ENCODE assay signal across 18 cellular contexts in the genomic region with DNA sequence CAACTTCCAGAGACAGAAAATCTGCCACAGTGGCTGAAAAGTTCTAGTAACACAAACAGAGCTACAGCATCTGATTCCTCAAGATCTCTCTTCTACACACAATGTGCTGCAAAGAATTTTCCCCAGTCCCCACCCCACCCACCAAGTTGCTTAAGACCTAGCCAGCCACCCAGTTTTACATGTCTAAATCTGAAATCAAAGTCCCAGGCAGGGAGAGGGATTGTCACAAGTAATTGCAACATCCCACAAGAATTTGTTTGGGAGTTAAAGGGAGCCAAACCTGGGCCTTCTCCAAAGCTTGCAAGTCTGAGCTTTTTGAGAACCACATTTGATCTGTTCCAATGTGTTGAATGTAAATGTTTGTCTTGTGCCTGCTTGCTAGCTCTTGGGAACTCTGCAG. TPM values are rescaled to one million over a fixed set of nuclear protein-coding genes. Genes with fewer than 3 reads are reported as not detected.
DNase-seq lines count a peak whose midpoint lies in the region; ATAC-seq and TF ChIP-seq lines count a peak whose summit lies in the region.
"Had no signal": no experiment of that assay in that cellular context is flagged by ENCODE, and none has a peak within 500 bp of the region (broad histone marks: within the 10 kb centered on the region; RNA-seq: fewer than 3 reads in every experiment).

No MANE protein-coding gene starts in this region.

- no peak for TF ChIP-seq CTCF in AG04449 (IDR thresholded peaks at IDR 0.05; ENCODE audit: insufficient read depth, low read length, missing control alignments)
- TF ChIP-seq CTCF in esophagus muscularis mucosa (IDR thresholded peaks at IDR 0.05), result no peak
- TF ChIP-seq CTCF in lung (IDR thresholded peaks at IDR 0.05; ENCODE audit: control extremely low read depth, extremely low read depth), result no peak

- H3K4me1 ChIP-seq in esophagus muscularis mucosa (peaks cover 20 to 54% (median 41%) of the 10 kb centered on the region in 4 donors), lung (ENCODE audit: control insufficient read depth in 2 of 2, insufficient read depth in 2 of 2, low read length in 2 of 2) (peaks cover 3 to 20% of the 10 kb centered on the region in 2 donors)

- H3K36me3 ChIP-seq in esophagus muscularis mucosa, result no peaks in the 10 kb centered on the region
- H3K36me3 ChIP-seq in lung (ENCODE audit: control insufficient read depth in 2 of 2, insufficient read depth in 2 of 2, low read length in 2 of 2), result no peaks in the 10 kb centered on the region
- H3K36me3 ChIP-seq: spleen had no signal

- H3K9me3 ChIP-seq in esophagus muscularis mucosa, result no peaks in the 10 kb centered on the region
- no peaks in the 10 kb centered on the region for H3K9me3 ChIP-seq in lung (ENCODE audit: control insufficient read depth in 2 of 2, insufficient read depth in 1 of 2, low read length in 1 of 2)
- H3K9me3 ChIP-seq: spleen had no signal

- peak; percentile 58 for DNase-seq in AG04449 (ENCODE audit: low read depth, low spot score)
- peak; percentile 23 for DNase-seq in EL
- peak; percentile 87 for DNase-seq in esophagus muscularis mucosa (ENCODE audit: extremely low spot score)
- DNase-seq in lung (ENCODE audit: low spot score), result peak; percentile 54
- DNase-seq in pons (ENCODE audit: low spot score), result no peak
- no peak for DNase-seq in inferior parietal cortex (ENCODE audit: extremely low spot score)
- DNase-seq: activated CD4-positive, alpha-beta T cell treated with anti-CD3 and anti-CD28 coated beads, Interleukin-2, amount 10 ng/mL, durations not matched to agents 7 days and 5 days; AML-193; effector memory CD8-positive, alpha-beta T cell; HCEC 1CT; naive thymus-derived CD8-positive, alpha-beta T cell; NCI-H1048; NCI-H2081 treated with DMSO at 0.1 percent for 48 hours; NCI-H510A treated with DMSO at 0.1 percent for 48 hours; spleen had no signal

- no peaks in the 10 kb centered on the region for H3K27me3 ChIP-seq in esophagus muscularis mucosa
- H3K27me3 ChIP-seq in lung (ENCODE audit: control insufficient read depth, insufficient read depth), result no peaks in the 10 kb centered on the region

- intact Hi-C loops in esophagus muscularis mucosa (cut with DNase I), result no loop called here

- H3K27ac ChIP-seq in esophagus muscularis mucosa (replicated peaks in 1 of 4) (peak overlapping the region in 1 of 4 donors; percentile 8), lung (ENCODE audit: low read depth in 1 of 2, low read length in 1 of 2) (no peak overlapping the region)
- H3K27ac ChIP-seq: HL-60, spleen had no signal

- no peak for TF ChIP-seq POLR2A in esophagus muscularis mucosa (IDR thresholded peaks at IDR 0.05; ENCODE audit: low read depth)

- ATAC-seq in lung (ENCODE audit: insufficient read depth, low FRiP score) (no peak), GM19455 (IDR thresholded peaks at IDR 0.05; ENCODE audit: unreplicated experiment) (no peak), GM18873 (IDR thresholded peaks at IDR 0.05; ENCODE audit: low FRiP score, unreplicated experiment) (no peak)
- ATAC-seq: effector memory CD8-positive, alpha-beta T cell; naive thymus-derived CD8-positive, alpha-beta T cell had no signal

- POLR2A ChIA-PET in AG04449 (lab: Yijun Ruan, JAX), result no interaction called here

- CTCF ChIA-PET in AG04449 (lab: Yijun Ruan, JAX), result interaction anchor here (1.0 to 16.6 kb wide), 10 partner anchors 7 to 218 kb away, joined by 3 to 336 read pairs (median 26); partner anchors contain the start of gene PURA

- no peak overlapping the region for H3K4me3 ChIP-seq in AG04449 (ENCODE audit: low read depth, low read length)
- H3K4me3 ChIP-seq in esophagus muscularis mucosa, result no peak overlapping the region
- H3K4me3 ChIP-seq in lung, result no peak overlapping the region
- H3K4me3 ChIP-seq: spleen had no signal

- TF ChIP-seq EP300 in esophagus muscularis mucosa (IDR thresholded peaks at IDR 0.05), result no peak

RNA-seq across cellular contexts. Expression of gene IGIP, which starts 15.5 kb away (rescaled TPM):
- total RNA-seq in esophagus muscularis mucosa (10 to 100 TPM; 17.6 to 31.9 (median 27.3) TPM), lung (10 to 100 TPM in 1 of 2 donors, 1 to 10 TPM in 1; 9.6 to 11.1 TPM)
- polyA plus RNA-seq in lung, result 1 to 10 TPM; 2.8 to 5.4 TPM

RNA-seq across cellular contexts. Expression of gene PURA, which starts 27.3 kb away (rescaled TPM):
- total RNA-seq in esophagus muscularis mucosa (10 to 100 TPM; 31.8 to 46.5 (median 43.5) TPM), lung (10 to 100 TPM; 18.6 to 22.1 TPM)
- polyA plus RNA-seq in lung, result 1 to 10 TPM; 3.5 to 4.5 TPM

RNA-seq across cellular contexts. Expression of gene CYSTM1, which starts 33.7 kb away (rescaled TPM):
- total RNA-seq in esophagus muscularis mucosa (10 to 100 TPM; 54.0 to 81.0 (median 67.8) TPM), lung (100 to 1,000 TPM in 1 of 2 donors, 10 to 100 TPM in 1; 37.1 to 101 TPM)
- 100 to 1,000 TPM; 114 to 274 TPM for polyA plus RNA-seq in lung

Comparison
In these comparisons a context has a peak if more than half of its experiments do, and no peak if none do; other contexts are left out.
1. DNase-seq: peak in AG04449 (single experiment), EL (single experiment), esophagus muscularis mucosa (single experiment) and lung (single experiment); none in pons (single experiment) and inferior parietal cortex (single experiment).